13 cellular contexts compared by ENCODE assay signal in the genomic region with DNA sequence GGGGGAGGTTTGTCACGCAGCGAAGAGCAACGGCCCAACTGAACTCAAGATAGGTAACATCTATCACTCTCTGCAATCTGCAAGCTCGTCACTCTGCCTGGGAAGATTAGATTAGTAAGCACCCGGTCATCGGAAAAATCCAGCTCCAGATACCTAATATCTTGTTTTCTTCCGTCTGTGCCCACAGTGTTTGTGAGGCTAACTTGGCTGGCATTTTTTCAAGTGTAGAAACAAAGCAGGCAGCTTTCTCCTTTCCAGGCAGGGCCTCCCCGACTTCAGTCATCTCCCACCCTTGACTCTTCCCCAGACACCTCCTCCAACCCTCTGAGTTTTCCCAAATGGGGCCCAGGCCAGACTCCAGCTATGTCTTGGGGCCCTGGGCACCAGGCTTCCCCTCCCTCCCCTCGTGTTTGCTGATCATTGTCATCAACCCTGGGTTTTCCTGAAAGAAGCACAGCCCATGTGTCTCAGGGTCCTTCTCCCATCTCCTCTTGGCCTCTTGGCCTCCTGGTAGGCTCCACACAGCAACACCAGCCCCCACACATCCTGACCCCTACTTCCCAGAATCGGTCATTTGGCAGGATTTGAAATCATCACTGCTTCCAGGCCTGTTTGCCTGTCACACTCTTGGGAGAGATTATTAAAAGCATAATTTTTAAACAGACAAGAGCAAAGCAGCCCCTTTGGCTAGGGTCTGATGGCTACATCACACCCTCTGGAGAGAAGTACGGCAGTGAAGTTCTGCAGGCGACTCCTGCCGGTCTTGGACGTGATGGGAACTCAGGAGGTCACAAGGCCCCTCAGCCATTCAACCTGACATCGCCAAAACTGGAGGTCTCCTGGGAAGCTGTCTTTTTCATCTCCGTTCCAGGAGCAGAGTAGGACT.
A peak's percentile ranks its signal among the peaks of the same experiment; 100 is the strongest.
DNase-seq lines count a peak whose midpoint lies in the region; TF ChIP-seq lines count a peak whose summit lies in the region.
"Had no signal": no experiment of that assay in that cellular context is flagged by ENCODE, and none has a peak within 500 bp of the region (broad histone marks: within the 10 kb centered on the region; RNA-seq: fewer than 3 reads in every experiment).

No MANE protein-coding gene starts in this region.

- no peak for TF ChIP-seq POLR2A in erythroblast (IDR thresholded peaks at IDR 0.05; ENCODE audit: low read length)

- H3K27ac ChIP-seq in SK-N-SH (ENCODE audit: low read depth in 2 of 2, low read length in 1 of 2) (peak overlapping the region in 1 of 2 experiments; percentile 86; a peak in 2 of 4 replicates), skin epidermis (peak overlapping the region in 12 of 21 experiments; percentile 9 to 82 (median 65))

- H3K4me2 ChIP-seq in SK-N-SH, result no peak overlapping the region

- no peak overlapping the region for H2AFZ ChIP-seq in SK-N-SH (ENCODE audit: low read depth)

- H3K4me1 Mint-ChIP-seq in activated CD4-positive, alpha-beta T cell treated with anti-CD3 and anti-CD28 coated beads, Interleukin-2, amount 10 ng/mL, durations not matched to agents 24 days and 14 days, result peaks cover 52% of the 10 kb centered on the region

- no peaks in the 10 kb centered on the region for H3F3A ChIP-seq in SK-N-SH (replicated peaks; ENCODE audit: insufficient read depth)

- WGBS in SK-N-SH (ENCODE audit: low lambda C conversion rate), result 57% methylated on average over 16 of the region's 16 CpGs

- no peak for DNase-seq in activated CD4-positive, alpha-beta T cell treated with anti-CD3 and anti-CD28 coated beads, Interleukin-2, amount 10 ng/mL, durations not matched to agents 24 days and 14 days
- DNase-seq in activated CD4-positive, alpha-beta T cell treated with anti-CD3 and anti-CD28 coated beads for 1 hour, result no peak
- peak; percentile 74 for DNase-seq in SK-N-SH
- DNase-seq in erythroblast (lab: John Stamatoyannopoulos, UW), result peak; percentile 65 to 86
- DNase-seq in NCI-H146 treated with DMSO at 0.1 percent for 48 hours (lab: John Stamatoyannopoulos, UW; ENCODE audit: unreplicated experiment), result no peak
- no peak for DNase-seq in NCI-H1417 (lab: John Stamatoyannopoulos, UW)
- DNase-seq in NCI-H2196 treated with DMSO at 0.1 percent for 48 hours (lab: John Stamatoyannopoulos, UW; ENCODE audit: unreplicated experiment), result no peak
- DNase-seq: activated CD4-positive, CD25-positive, alpha-beta regulatory T cell; DMS79 treated with DMSO at 0.1 percent for 48 hours; NCI-H187 had no signal

- CTCF ChIA-PET in SK-N-SH (lab: Yijun Ruan, JAX), result interaction anchor here (0.6 to 3.2 kb wide), 9 partner anchors 8 to 1440 kb away, joined by 3 to 12 read pairs (median 4); no protein-coding TSS in a partner anchor

- no peak overlapping the region for H3K9ac ChIP-seq in SK-N-SH

- H3K36me3 Mint-ChIP-seq in activated CD4-positive, alpha-beta T cell treated with anti-CD3 and anti-CD28 coated beads, Interleukin-2, amount 10 ng/mL, durations not matched to agents 24 days and 14 days (ENCODE audit: low read depth), result peaks cover 1% of the 10 kb centered on the region

- peaks cover 10% of the 10 kb centered on the region for H3K9me3 Mint-ChIP-seq in activated CD4-positive, alpha-beta T cell treated with anti-CD3 and anti-CD28 coated beads, Interleukin-2, amount 10 ng/mL, durations not matched to agents 24 days and 14 days

- no peak overlapping the region for H3K4me3 ChIP-seq in SK-N-SH (ENCODE audit: low read depth in 2 of 2, low read length in 1 of 2)
- no peak overlapping the region for H3K4me3 ChIP-seq in skin epidermis
- H3K4me3 ChIP-seq: pancreas, upper lobe of left lung had no signal

- peak; percentile 59 to 65; a peak in 3 of 4 replicates for TF ChIP-seq EP300 in SK-N-SH (IDR thresholded peaks at IDR 0.05; ENCODE audit: borderline replicate concordance in 1 of 2, low read depth in 1 of 2, low read length in 1 of 2)

- peaks cover 4 to 77% of the 10 kb centered on the region in 2 experiments; a peak in 3 of 4 replicates for H3K4me1 ChIP-seq in SK-N-SH (ENCODE audit: control insufficient read depth in 1 of 2, insufficient read depth in 2 of 2, low read depth in 1 of 2, low read length in 1 of 2)

- TF ChIP-seq CTCF in SK-N-SH (IDR thresholded peaks at IDR 0.05), result no peak

- POLR2A ChIA-PET in SK-N-SH (lab: Yijun Ruan, JAX), result interaction anchor here (0.8 to 11.0 kb wide), 4 partner anchors 8 to 148 kb away, joined by 3 to 154 read pairs (median 6); partner anchors contain the start of gene ID2

- H3K9me3 ChIP-seq in SK-N-SH, result no peaks in the 10 kb centered on the region
- H3K9me3 ChIP-seq: pancreas had no signal

- H4K20me1 ChIP-seq in SK-N-SH (ENCODE audit: insufficient read depth), result no peaks in the 10 kb centered on the region

- H3K27me3 Mint-ChIP-seq in activated CD4-positive, alpha-beta T cell treated with anti-CD3 and anti-CD28 coated beads, Interleukin-2, amount 10 ng/mL, durations not matched to agents 24 days and 14 days, result no peaks in the 10 kb centered on the region

- intact Hi-C loops in activated CD4-positive, alpha-beta T cell treated with anti-CD3 and anti-CD28 coated beads, Interleukin-2, amount 10 ng/mL, durations not matched to agents 24 days and 14 days (cut with micrococcal nuclease), result no loop called here

- H3K36me3 ChIP-seq in SK-N-SH (replicated peaks in 1 of 2; ENCODE audit: control insufficient read depth in 1 of 2, insufficient read depth in 2 of 2, low read length in 1 of 2), result no peaks in the 10 kb centered on the region
- H3K36me3 ChIP-seq: pancreas, upper lobe of left lung had no signal

- no peaks in the 10 kb centered on the region for H3K79me2 ChIP-seq in SK-N-SH (ENCODE audit: insufficient read depth)

- H3K27me3 ChIP-seq in SK-N-SH (ENCODE audit: insufficient read depth), result no peaks in the 10 kb centered on the region
- H3K27me3 ChIP-seq: pancreas, upper lobe of left lung had no signal

- H3K9me2 ChIP-seq in SK-N-SH, result no peaks in the 10 kb centered on the region

- H3K27ac Mint-ChIP-seq in activated CD4-positive, alpha-beta T cell treated with anti-CD3 and anti-CD28 coated beads, Interleukin-2, amount 10 ng/mL, durations not matched to agents 24 days and 14 days, result peak overlapping the region; percentile 48

- 0 out of 2 replicates have a peak, but pooled peaks have one; percentile 15 for TF ChIP-seq RAD21 in SK-N-SH (IDR thresholded peaks at IDR 0.05; ENCODE audit: low read length)

- no peak overlapping the region for H3K4me3 Mint-ChIP-seq in activated CD4-positive, alpha-beta T cell treated with anti-CD3 and anti-CD28 coated beads, Interleukin-2, amount 10 ng/mL, durations not matched to agents 24 days and 14 days

TF ChIP-seq in SK-N-SH, 30 proteins besides CTCF, POLR2A, EP300 and RAD21 (continues in another document):
- TF ChIP-seq MEF2A (IDR thresholded peaks at IDR 0.05; ENCODE audit: borderline replicate concordance, low read depth), result no peak
- TF ChIP-seq TAF1 (IDR thresholded peaks at IDR 0.05; ENCODE audit: borderline replicate concordance, low read depth, low read length), result no peak
- no peak for TF ChIP-seq SIN3A (IDR thresholded peaks at IDR 0.05; ENCODE audit: borderline replicate concordance, low read depth, low read length)
- TF ChIP-seq RXRA (IDR thresholded peaks at IDR 0.05; ENCODE audit: borderline replicate concordance, low read depth), result no peak
- no peak for TF ChIP-seq JUND (IDR thresholded peaks at IDR 0.05)
- TF ChIP-seq, protein P1, sequence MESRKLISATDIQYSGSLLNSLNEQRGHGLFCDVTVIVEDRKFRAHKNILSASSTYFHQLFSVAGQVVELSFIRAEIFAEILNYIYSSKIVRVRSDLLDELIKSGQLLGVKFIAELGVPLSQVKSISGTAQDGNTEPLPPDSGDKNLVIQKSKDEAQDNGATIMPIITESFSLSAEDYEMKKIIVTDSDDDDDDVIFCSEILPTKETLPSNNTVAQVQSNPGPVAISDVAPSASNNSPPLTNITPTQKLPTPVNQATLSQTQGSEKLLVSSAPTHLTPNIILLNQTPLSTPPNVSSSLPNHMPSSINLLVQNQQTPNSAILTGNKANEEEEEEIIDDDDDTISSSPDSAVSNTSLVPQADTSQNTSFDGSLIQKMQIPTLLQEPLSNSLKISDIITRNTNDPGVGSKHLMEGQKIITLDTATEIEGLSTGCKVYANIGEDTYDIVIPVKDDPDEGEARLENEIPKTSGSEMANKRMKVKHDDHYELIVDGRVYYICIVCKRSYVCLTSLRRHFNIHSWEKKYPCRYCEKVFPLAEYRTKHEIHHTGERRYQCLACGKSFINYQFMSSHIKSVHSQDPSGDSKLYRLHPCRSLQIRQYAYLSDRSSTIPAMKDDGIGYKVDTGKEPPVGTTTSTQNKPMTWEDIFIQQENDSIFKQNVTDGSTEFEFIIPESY (IDR thresholded peaks at IDR 0.05; ENCODE audit: borderline replicate concordance, low read depth), result no peak
- no peak for TF ChIP-seq GABPA (IDR thresholded peaks at IDR 0.05; ENCODE audit: low read depth)
- 0 out of 2 replicates have a peak, but pooled peaks have one; percentile 17 for TF ChIP-seq MAX (IDR thresholded peaks at IDR 0.05; ENCODE audit: low read depth)
- peak; percentile 20; the same call in 1 of the 2 replicates for TF ChIP-seq FOSL2 (IDR thresholded peaks at IDR 0.05; ENCODE audit: borderline replicate concordance, low read depth)
- TF ChIP-seq POLR2AphosphoS5 (IDR thresholded peaks at IDR 0.05; ENCODE audit: low read depth, low read length), result no peak
- peak; percentile 43; the same call in 1 of the 2 replicates for TF ChIP-seq NFIC (IDR thresholded peaks at IDR 0.05; ENCODE audit: borderline replicate concordance)
- TF ChIP-seq CHD2 (IDR thresholded peaks at IDR 0.05; ENCODE audit: low read length, partially characterized antibody), result peak; percentile 40

Comparison
In these comparisons a context has a peak if more than half of its experiments do, and no peak if none do; other contexts are left out.
1. DNase-seq: peak in SK-N-SH (single experiment) and erythroblast (2 of 2); none in activated CD4-positive, alpha-beta T cell treated with anti-CD3 and anti-CD28 coated beads, Interleukin-2, amount 10 ng/mL, durations not matched to agents 24 days and 14 days (single experiment), activated CD4-positive, alpha-beta T cell treated with anti-CD3 and anti-CD28 coated beads for 1 hour (single experiment), NCI-H146 treated with DMSO at 0.1 percent for 48 hours (single experiment), NCI-H1417 (0 of 3) and NCI-H2196 treated with DMSO at 0.1 percent for 48 hours (single experiment).